19 cellular contexts compared by ENCODE assay signal in the genomic region with DNA sequence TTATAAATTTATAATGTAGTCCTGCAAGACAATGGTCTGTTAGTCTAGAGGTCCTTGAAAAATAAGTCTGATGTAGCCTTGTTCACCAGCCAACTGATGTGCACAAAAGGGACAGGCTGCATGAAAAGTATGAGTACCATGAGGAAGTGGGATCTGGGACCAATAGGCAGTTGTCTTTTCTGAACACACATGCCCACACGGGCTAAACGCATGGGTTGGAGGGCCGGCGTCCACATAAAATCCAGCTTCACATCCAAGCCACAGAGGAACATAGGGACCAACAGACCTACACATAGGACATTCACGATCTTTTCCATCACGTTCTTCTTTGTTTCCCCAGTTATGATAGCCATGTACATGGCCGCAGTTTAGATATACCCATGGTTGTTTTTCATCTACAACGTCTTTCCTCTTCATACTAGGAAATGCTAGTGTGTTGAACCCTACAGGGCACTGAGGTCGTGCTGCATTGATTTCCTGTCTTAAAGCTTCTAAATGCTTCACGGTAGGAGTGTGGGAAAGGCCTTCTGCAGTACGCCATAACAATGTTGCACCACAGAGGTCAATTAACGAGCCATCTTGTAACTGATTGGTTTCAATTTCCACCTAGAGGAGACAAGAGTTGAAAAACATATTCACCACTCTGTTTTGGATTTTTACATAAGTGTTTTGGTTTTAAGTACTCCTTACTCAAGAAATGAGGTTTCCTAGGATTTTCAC.
"Had no signal": no experiment of that assay in that cellular context is flagged by ENCODE, and none has a peak within 500 bp of the region (broad histone marks: within the 10 kb centered on the region; RNA-seq: fewer than 3 reads in every experiment).

No MANE protein-coding gene starts in this region.

- H3K27ac ChIP-seq: pancreas, sigmoid colon, thoracic aorta, upper lobe of right lung had no signal

- H3K27me3 Mint-ChIP-seq: activated naive CD4-positive, alpha-beta T cell treated with anti-CD3 and anti-CD28 coated beads, Interleukin-2, amount 50 U/mL, for 24 hours; naive thymus-derived CD8-positive, alpha-beta T cell; stimulated activated memory B cell treated with anti-CD40 and anti-IgM and Interleukin-4, amounts not matched to agents 10 μg/mL and 1 μg/mL and 100 μg/mL, for 72 hours had no signal

- H3K27ac Mint-ChIP-seq: activated T-cell treated with anti-CD3 and anti-CD28 coated beads, Interleukin-2, amount 50 U/mL, for 72 hours; naive thymus-derived CD8-positive, alpha-beta T cell; stimulated activated memory B cell treated with anti-CD40 and anti-IgM and Interleukin-4, amounts not matched to agents 10 μg/mL and 1 μg/mL and 100 μg/mL, for 72 hours had no signal

- DNase-seq: activated CD4-positive, alpha-beta T cell treated with anti-CD3 and anti-CD28 coated beads, Interleukin-2, amount 50 U/mL, for 1 hour; activated CD4-positive, CD25-positive, alpha-beta regulatory T cell treated with anti-CD3 and anti-CD28 coated beads, Interleukin-2, amount 50 U/mL, for 72 hours; activated CD8-positive, alpha-beta memory T cell treated with anti-CD3 and anti-CD28 coated beads, Interleukin-2, amount 50 U/mL, for 4 hours; activated effector memory CD4-positive, alpha-beta T cell treated with anti-CD3 and anti-CD28 coated beads, Interleukin-2, amount 50 U/mL, for 16 hours; activated T-cell treated with anti-CD3 and anti-CD28 coated beads, Interleukin-2, amount 50 U/mL, for 72 hours; amygdala; dermis blood vessel endothelial cell; effector memory CD4-positive, alpha-beta T cell; left cardiac atrium; naive thymus-derived CD8-positive, alpha-beta T cell; pancreas; sigmoid colon; stimulated activated CD4-positive, alpha-beta T cell treated with anti-CD3 and anti-CD28 coated beads, Interleukin-4, amount 100 ng/mL, for 4 hours; T1000; upper lobe of right lung had no signal

- H3K27me3 ChIP-seq: pancreas, sigmoid colon, upper lobe of right lung had no signal

- H3K4me3 Mint-ChIP-seq: activated naive CD4-positive, alpha-beta T cell treated with anti-CD3 and anti-CD28 coated beads, Interleukin-2, amount 50 U/mL, for 24 hours; activated T-cell treated with anti-CD3 and anti-CD28 coated beads, Interleukin-2, amount 50 U/mL, for 72 hours; naive thymus-derived CD8-positive, alpha-beta T cell; stimulated activated memory B cell treated with anti-CD40 and anti-IgM and Interleukin-4, amounts not matched to agents 10 μg/mL and 1 μg/mL and 100 μg/mL, for 72 hours had no signal

- H3K4me3 ChIP-seq: pancreas, sigmoid colon, thoracic aorta, upper lobe of right lung had no signal

- FAIRE-seq: islet of Langerhans had no signal

- H3K4me1 ChIP-seq: pancreas had no signal

- H3K9me3 ChIP-seq: pancreas, sigmoid colon, thoracic aorta, upper lobe of right lung had no signal
